Comparison of ENCODE assay signal across 25 cellular contexts in the genomic region with DNA sequence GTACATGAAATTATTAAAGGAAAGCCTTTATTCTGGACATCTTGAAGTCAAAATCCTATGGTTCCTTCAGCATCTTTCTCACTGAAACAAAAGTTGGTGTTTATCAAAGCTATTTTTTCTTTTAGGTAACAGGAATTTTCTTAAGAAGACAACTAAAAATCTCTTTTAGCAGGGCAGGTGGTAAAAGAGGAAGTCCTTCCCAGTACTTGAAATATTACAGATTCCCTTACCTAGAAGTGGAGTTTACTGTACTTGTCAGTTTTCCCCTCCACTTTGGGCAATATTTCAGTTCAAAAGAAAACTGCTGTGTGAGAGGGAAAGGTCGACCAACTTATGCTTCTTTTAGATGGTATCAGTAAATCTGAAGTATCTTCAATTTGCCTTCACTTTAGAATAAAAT.
"Had no signal": no experiment of that assay in that cellular context is flagged by ENCODE, and none has a peak within 500 bp of the region (broad histone marks: within the 10 kb centered on the region; RNA-seq: fewer than 3 reads in every experiment).

No MANE protein-coding gene starts in this region.

- H3K9me3 Mint-ChIP-seq: natural killer cell treated with Interleukin-12 subunit alpha and Interleukin-12 subunit beta and Interleukin-15 and Interleukin-18, amount 100 ng/mL, for 72 hours had no signal

- H3K9me3 ChIP-seq: left ventricle myocardium inferior, mucosa of descending colon, ovary, prostate gland, stomach, testis, thyroid gland, transverse colon, upper lobe of left lung, vagina had no signal

- H3K4me3 ChIP-seq: left ventricle myocardium inferior, lung, mucosa of descending colon, ovary, prostate gland, skin epidermis, stomach, testis, thyroid gland, transverse colon, upper lobe of left lung, vagina had no signal

- H3K36me3 ChIP-seq: left ventricle myocardium inferior, ovary, prostate gland, stomach, thyroid gland, transverse colon, upper lobe of left lung, vagina had no signal

- DNase-seq: islet precursor cell; left ventricle myocardium inferior; midbrain; mucosa of descending colon; naive thymus-derived CD4-positive, alpha-beta T cell; ovary; retina; right cardiac atrium; stimulated activated CD4-positive, alpha-beta T cell treated with anti-CD3 and anti-CD28 coated beads, Interleukin-12 subunit alpha, Interleukin-12 subunit beta, amount 100 ng/mL, for 4 hours; stimulated activated CD4-positive, alpha-beta T cell treated with anti-CD3 and anti-CD28 coated beads, Interleukin-15, amount 100 ng/mL, for 24 hours; stimulated activated CD4-positive, alpha-beta T cell treated with anti-CD3 and anti-CD28 coated beads, Interleukin-2, amount 100 ng/mL, for 24 hours; stimulated activated CD4-positive, alpha-beta T cell treated with anti-CD3 and anti-CD28 coated beads, Interleukin-4, amount 100 ng/mL, for 1 hour; stimulated activated naive B cell treated with anti-CD40 and anti-IgM and Interleukin-4, amounts not matched to agents 10 μg/mL and 1 μg/mL and 100 μg/mL, for 72 hours; stimulated activated naive CD8-positive, alpha-beta T cell treated with anti-CD3 and anti-CD28 coated beads, Interleukin-15, Interleukin-2, amounts not matched to agents 100 U/mL and 50 U/mL, for 24 hours; stomach; testis; thyroid gland; transverse colon; upper lobe of left lung had no signal

- H3K36me3 Mint-ChIP-seq: naive thymus-derived CD4-positive, alpha-beta T cell; natural killer cell treated with Interleukin-12 subunit alpha and Interleukin-12 subunit beta and Interleukin-15 and Interleukin-18, amount 100 ng/mL, for 72 hours; stimulated activated naive B cell treated with anti-CD40 and anti-IgM and Interleukin-4, amounts not matched to agents 10 μg/mL and 1 μg/mL and 100 μg/mL, for 72 hours had no signal

- H3K27ac Mint-ChIP-seq: natural killer cell treated with Interleukin-12 subunit alpha and Interleukin-12 subunit beta and Interleukin-15 and Interleukin-18, amount 100 ng/mL, for 72 hours; stimulated activated naive B cell treated with anti-CD40 and anti-IgM and Interleukin-4, amounts not matched to agents 10 μg/mL and 1 μg/mL and 100 μg/mL, for 72 hours had no signal

- H3K27me3 ChIP-seq: ovary, stomach, testis, thyroid gland, transverse colon, upper lobe of left lung, vagina had no signal

- H3K27ac ChIP-seq: left ventricle myocardium inferior, ovary, prostate gland, skin epidermis, stomach, testis, thyroid gland, transverse colon, upper lobe of left lung, vagina had no signal

- ATAC-seq: mucosa of descending colon; naive thymus-derived CD4-positive, alpha-beta T cell; natural killer cell treated with Interleukin-12 subunit alpha and Interleukin-12 subunit beta and Interleukin-15 and Interleukin-18, amount 100 ng/mL, for 72 hours; right cardiac atrium; sciatic nerve; stimulated activated naive B cell treated with anti-CD40 and anti-IgM and Interleukin-4, amounts not matched to agents 10 μg/mL and 1 μg/mL and 100 μg/mL, for 72 hours; stimulated activated naive CD8-positive, alpha-beta T cell treated with anti-CD3 and anti-CD28 coated beads, Interleukin-15, Interleukin-2, amounts not matched to agents 100 U/mL and 50 U/mL, for 24 hours had no signal

- H3K4me1 ChIP-seq: prostate gland, testis, thyroid gland, vagina had no signal

- H3K4me3 Mint-ChIP-seq: naive thymus-derived CD4-positive, alpha-beta T cell; natural killer cell treated with Interleukin-12 subunit alpha and Interleukin-12 subunit beta and Interleukin-15 and Interleukin-18, amount 100 ng/mL, for 72 hours; stimulated activated naive B cell treated with anti-CD40 and anti-IgM and Interleukin-4, amounts not matched to agents 10 μg/mL and 1 μg/mL and 100 μg/mL, for 72 hours had no signal
